ENCODE assay signal across 18 cellular contexts in the genomic region with DNA sequence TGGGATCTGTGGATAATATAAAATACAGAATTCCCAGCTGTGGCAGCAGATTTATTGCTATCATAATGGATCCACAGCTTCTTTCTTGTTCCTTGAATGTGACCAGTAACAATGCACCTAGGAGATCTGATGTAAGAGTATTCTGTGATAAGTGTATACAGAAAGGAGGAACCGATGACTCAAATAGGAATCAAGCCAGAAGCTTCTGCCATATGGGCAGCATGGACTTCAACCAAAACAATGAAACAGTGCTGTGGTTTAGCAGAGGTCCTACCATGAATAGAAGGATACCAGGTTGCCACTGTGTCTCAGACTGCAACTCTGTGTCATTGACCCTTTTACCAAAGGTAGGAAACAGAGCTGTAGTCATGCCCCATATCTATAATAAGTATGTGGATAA.
A peak's percentile ranks its signal among the peaks of the same experiment; 100 is the strongest.
DNase-seq lines count a peak whose midpoint lies in the region; ATAC-seq and TF ChIP-seq lines count a peak whose summit lies in the region.
"Had no signal": no experiment of that assay in that cellular context is flagged by ENCODE, and none has a peak within 500 bp of the region (broad histone marks: within the 10 kb centered on the region; RNA-seq: fewer than 3 reads in every experiment).

No MANE protein-coding gene starts in this region.

- no peaks in the 10 kb centered on the region for H3K36me3 ChIP-seq in GM23248 (ENCODE audit: low read depth)
- H3K36me3 ChIP-seq: sigmoid colon, WERI-Rb-1 had no signal

- ATAC-seq in HG03280 (IDR thresholded peaks at IDR 0.05; ENCODE audit: unreplicated experiment), result no peak
- ATAC-seq: natural killer cell, Right ventricle myocardium inferior had no signal

- H3F3A ChIP-seq in GM23248 (ENCODE audit: insufficient read depth), result no peaks in the 10 kb centered on the region

- TF ChIP-seq CTCF in AG10803 (conservative IDR thresholded peaks at IDR 0.05; ENCODE audit: low read length) (no peak), fibroblast of mammary gland (conservative IDR thresholded peaks at IDR 0.05; ENCODE audit: control insufficient read depth, insufficient read depth, low read depth, low read length) (no peak)

- no peaks in the 10 kb centered on the region for H3K9me2 ChIP-seq in GM23248 (ENCODE audit: insufficient read depth)

- H3K27ac ChIP-seq in GM23248, result 0 out of 2 replicates have a peak overlapping the region, but pooled peaks have one; percentile 16
- H3K27ac ChIP-seq: sigmoid colon, testis, WERI-Rb-1 had no signal

- WGBS in GM23248 (ENCODE audit: low coverage in 1 of 2, low lambda C conversion rate in 2 of 2, missing lambda C conversion rate in 2 of 2), 2 experiments, result 90 to 100% methylated on average over 1 of the region's 1 CpG

- H3K9me3 ChIP-seq in GM23248 (ENCODE audit: low read depth), result no peaks in the 10 kb centered on the region
- H3K9me3 ChIP-seq: sigmoid colon, testis had no signal

- no peaks in the 10 kb centered on the region for H3K79me2 ChIP-seq in GM23248 (ENCODE audit: insufficient read depth)

- no peak overlapping the region for H3K4me2 ChIP-seq in GM23248 (ENCODE audit: unreplicated experiment)

- no peak overlapping the region for H2AFZ ChIP-seq in GM23248

- peaks cover 9% of the 10 kb centered on the region for H3K4me1 ChIP-seq in GM23248 (ENCODE audit: insufficient read depth)
- H3K4me1 ChIP-seq: sigmoid colon, testis had no signal

- H3K9ac ChIP-seq in GM23248, result no peak overlapping the region

- in situ Hi-C loops in GM23248 (cut with MboI), result no loop called here

- peak; percentile 72 for DNase-seq in AG10803 (ENCODE audit: low read depth)
- peak; percentile 83 for DNase-seq in GM23248
- DNase-seq in RPMI7951 (ENCODE audit: low read depth), result peak; percentile 2
- peak; percentile 73 for DNase-seq in fibroblast of mammary gland (ENCODE audit: low read depth)
- DNase-seq in NCI-H82 treated with DMSO at 0.1 percent for 48 hours (lab: John Stamatoyannopoulos, UW; ENCODE audit: unreplicated experiment), result no peak
- no peak for DNase-seq in NCI-H1930 (lab: John Stamatoyannopoulos, UW)
- DNase-seq in medulla oblongata (ENCODE audit: extremely low spot score), result no peak
- DNase-seq: activated T-cell treated with anti-CD3 and anti-CD28 coated beads for 4 hours, aorta, H7, Kasumi-1, natural killer cell, NCI-H2227 treated with DMSO at 0.1 percent for 48 hours, sigmoid colon, testis, WERI-Rb-1 had no signal

- no peaks in the 10 kb centered on the region for H3K27me3 ChIP-seq in GM23248 (replicated peaks; ENCODE audit: insufficient read depth)
- H3K27me3 ChIP-seq: sigmoid colon, testis had no signal

- H3K4me3 ChIP-seq in AG10803 (ENCODE audit: low read length) (no peak overlapping the region), GM23248 (no peak overlapping the region), fibroblast of mammary gland (ENCODE audit: control insufficient read depth, low read depth, low read length) (no peak overlapping the region)
- H3K4me3 ChIP-seq: sigmoid colon, testis had no signal

- no peaks in the 10 kb centered on the region for H4K20me1 ChIP-seq in GM23248 (ENCODE audit: insufficient read depth)

Comparison
In these comparisons a context has a peak if more than half of its experiments do, and no peak if none do; other contexts are left out.
1. DNase-seq: peak in AG10803 (single experiment), GM23248 (single experiment), RPMI7951 (single experiment) and fibroblast of mammary gland (single experiment); none in NCI-H82 treated with DMSO at 0.1 percent for 48 hours (single experiment), NCI-H1930 (0 of 2) and medulla oblongata (single experiment).